In the genomic region with DNA sequence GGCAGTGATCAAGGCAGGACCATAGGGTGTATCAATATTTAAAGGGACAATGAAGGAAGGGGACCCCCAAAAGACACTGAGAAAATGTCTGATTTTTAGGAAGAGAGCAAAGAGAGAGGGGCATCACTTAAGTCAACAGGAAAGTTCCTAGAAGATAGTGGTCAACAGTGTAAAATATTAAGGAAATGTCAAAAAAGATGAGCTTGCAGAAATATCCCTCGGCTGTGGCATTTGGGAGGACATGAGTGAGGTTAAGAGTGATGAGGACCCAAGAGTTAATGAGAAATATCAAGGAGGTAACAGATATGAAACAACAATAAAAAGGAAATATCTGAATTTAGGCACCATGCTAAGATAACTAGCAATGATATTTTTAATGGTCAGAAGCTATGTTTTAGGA, we compare ENCODE assay signal across 2 cellular contexts.
TF ChIP-seq lines count a peak whose summit lies in the region.

No MANE protein-coding gene starts in this region.

TF ChIP-seq in HepG2, 621 proteins besides CTCF, POLR2A, EP300 and RAD21 (continues in another document):
- TF ChIP-seq NCOR1 (IDR thresholded peaks at IDR 0.05; ENCODE audit: borderline replicate concordance, low read length) (no peak), MED1 (CRISPR knock-in tag; IDR thresholded peaks at IDR 0.05) (no peak), MAFK (conservative IDR thresholded peaks at IDR 0.05 in 1 of 2, IDR thresholded peaks at IDR 0.05 in 1 of 2; ENCODE audit: low read length in 2 of 2) (peak; percentile 45 to 73), HNRNPL (IDR thresholded peaks at IDR 0.05; ENCODE audit: low read depth, low read length) (no peak)
- TF ChIP-seq, protein P1, sequence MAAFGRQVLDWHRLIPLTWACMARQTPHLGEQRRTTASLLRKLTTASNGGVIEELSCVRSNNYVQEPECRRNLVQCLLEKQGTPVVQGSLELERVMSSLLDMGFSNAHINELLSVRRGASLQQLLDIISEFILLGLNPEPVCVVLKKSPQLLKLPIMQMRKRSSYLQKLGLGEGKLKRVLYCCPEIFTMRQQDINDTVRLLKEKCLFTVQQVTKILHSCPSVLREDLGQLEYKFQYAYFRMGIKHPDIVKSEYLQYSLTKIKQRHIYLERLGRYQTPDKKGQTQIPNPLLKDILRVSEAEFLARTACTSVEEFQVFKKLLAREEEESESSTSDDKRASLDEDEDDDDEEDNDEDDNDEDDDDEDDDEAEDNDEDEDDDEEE (CRISPR knock-in tag; IDR thresholded peaks at IDR 0.05), result no peak
- TF ChIP-seq, protein P2, sequence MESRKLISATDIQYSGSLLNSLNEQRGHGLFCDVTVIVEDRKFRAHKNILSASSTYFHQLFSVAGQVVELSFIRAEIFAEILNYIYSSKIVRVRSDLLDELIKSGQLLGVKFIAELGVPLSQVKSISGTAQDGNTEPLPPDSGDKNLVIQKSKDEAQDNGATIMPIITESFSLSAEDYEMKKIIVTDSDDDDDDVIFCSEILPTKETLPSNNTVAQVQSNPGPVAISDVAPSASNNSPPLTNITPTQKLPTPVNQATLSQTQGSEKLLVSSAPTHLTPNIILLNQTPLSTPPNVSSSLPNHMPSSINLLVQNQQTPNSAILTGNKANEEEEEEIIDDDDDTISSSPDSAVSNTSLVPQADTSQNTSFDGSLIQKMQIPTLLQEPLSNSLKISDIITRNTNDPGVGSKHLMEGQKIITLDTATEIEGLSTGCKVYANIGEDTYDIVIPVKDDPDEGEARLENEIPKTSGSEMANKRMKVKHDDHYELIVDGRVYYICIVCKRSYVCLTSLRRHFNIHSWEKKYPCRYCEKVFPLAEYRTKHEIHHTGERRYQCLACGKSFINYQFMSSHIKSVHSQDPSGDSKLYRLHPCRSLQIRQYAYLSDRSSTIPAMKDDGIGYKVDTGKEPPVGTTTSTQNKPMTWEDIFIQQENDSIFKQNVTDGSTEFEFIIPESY (CRISPR knock-in tag; IDR thresholded peaks at IDR 0.05), result no peak
- TF ChIP-seq, protein P3, sequence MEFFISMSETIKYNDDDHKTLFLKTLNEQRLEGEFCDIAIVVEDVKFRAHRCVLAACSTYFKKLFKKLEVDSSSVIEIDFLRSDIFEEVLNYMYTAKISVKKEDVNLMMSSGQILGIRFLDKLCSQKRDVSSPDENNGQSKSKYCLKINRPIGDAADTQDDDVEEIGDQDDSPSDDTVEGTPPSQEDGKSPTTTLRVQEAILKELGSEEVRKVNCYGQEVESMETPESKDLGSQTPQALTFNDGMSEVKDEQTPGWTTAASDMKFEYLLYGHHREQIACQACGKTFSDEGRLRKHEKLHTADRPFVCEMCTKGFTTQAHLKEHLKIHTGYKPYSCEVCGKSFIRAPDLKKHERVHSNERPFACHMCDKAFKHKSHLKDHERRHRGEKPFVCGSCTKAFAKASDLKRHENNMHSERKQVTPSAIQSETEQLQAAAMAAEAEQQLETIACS (CRISPR knock-in tag; IDR thresholded peaks at IDR 0.05), result no peak
- TF ChIP-seq, protein P4, sequence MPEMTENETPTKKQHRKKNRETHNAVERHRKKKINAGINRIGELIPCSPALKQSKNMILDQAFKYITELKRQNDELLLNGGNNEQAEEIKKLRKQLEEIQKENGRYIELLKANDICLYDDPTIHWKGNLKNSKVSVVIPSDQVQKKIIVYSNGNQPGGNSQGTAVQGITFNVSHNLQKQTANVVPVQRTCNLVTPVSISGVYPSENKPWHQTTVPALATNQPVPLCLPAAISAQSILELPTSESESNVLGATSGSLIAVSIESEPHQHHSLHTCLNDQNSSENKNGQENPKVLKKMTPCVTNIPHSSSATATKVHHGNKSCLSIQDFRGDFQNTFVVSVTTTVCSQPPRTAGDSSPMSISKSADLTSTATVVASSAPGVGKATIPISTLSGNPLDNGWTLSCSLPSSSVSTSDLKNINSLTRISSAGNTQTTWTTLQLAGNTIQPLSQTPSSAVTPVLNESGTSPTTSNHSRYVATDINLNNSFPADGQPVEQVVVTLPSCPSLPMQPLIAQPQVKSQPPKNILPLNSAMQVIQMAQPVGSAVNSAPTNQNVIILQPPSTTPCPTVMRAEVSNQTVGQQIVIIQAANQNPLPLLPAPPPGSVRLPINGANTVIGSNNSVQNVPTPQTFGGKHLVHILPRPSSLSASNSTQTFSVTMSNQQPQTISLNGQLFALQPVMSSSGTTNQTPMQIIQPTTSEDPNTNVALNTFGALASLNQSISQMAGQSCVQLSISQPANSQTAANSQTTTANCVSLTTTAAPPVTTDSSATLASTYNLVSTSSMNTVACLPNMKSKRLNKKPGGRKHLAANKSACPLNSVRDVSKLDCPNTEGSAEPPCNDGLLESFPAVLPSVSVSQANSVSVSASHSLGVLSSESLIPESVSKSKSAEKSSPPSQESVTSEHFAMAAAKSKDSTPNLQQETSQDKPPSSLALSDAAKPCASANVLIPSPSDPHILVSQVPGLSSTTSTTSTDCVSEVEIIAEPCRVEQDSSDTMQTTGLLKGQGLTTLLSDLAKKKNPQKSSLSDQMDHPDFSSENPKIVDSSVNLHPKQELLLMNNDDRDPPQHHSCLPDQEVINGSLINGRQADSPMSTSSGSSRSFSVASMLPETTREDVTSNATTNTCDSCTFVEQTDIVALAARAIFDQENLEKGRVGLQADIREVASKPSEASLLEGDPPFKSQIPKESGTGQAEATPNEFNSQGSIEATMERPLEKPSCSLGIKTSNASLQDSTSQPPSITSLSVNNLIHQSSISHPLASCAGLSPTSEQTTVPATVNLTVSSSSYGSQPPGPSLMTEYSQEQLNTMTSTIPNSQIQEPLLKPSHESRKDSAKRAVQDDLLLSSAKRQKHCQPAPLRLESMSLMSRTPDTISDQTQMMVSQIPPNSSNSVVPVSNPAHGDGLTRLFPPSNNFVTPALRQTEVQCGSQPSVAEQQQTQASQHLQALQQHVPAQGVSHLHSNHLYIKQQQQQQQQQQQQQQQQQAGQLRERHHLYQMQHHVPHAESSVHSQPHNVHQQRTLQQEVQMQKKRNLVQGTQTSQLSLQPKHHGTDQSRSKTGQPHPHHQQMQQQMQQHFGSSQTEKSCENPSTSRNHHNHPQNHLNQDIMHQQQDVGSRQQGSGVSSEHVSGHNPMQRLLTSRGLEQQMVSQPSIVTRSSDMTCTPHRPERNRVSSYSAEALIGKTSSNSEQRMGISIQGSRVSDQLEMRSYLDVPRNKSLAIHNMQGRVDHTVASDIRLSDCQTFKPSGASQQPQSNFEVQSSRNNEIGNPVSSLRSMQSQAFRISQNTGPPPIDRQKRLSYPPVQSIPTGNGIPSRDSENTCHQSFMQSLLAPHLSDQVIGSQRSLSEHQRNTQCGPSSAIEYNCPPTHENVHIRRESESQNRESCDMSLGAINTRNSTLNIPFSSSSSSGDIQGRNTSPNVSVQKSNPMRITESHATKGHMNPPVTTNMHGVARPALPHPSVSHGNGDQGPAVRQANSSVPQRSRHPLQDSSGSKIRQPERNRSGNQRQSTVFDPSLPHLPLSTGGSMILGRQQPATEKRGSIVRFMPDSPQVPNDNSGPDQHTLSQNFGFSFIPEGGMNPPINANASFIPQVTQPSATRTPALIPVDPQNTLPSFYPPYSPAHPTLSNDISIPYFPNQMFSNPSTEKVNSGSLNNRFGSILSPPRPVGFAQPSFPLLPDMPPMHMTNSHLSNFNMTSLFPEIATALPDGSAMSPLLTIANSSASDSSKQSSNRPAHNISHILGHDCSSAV (CRISPR knock-in tag; IDR thresholded peaks at IDR 0.05; ENCODE audit: borderline replicate concordance), result no peak

TF ChIP-seq in IMR-90, 13 proteins besides CTCF, POLR2A, EP300 and RAD21:
- no peak for TF ChIP-seq RFX5 (IDR thresholded peaks at IDR 0.05; ENCODE audit: low read depth, low read length)
- TF ChIP-seq MAFK (IDR thresholded peaks at IDR 0.05; ENCODE audit: low read depth, low read length), result peak; percentile 43
